Comparison of ENCODE assay signal across 29 cellular contexts in genomic region chr7:158997110-158997453, GRCh38.
DNase-seq lines count a peak whose midpoint lies in the region; ATAC-seq and TF ChIP-seq lines count a peak whose summit lies in the region.
"Had no signal": no experiment of that assay in that cellular context is flagged by ENCODE, and none has a peak within 500 bp of the region (broad histone marks: within the 10 kb centered on the region; RNA-seq: fewer than 3 reads in every experiment).

No MANE protein-coding gene starts in this region.

- H3K9me3 ChIP-seq in testis, result no peaks in the 10 kb centered on the region
- H3K9me3 ChIP-seq: transverse colon had no signal

- no peaks in the 10 kb centered on the region for H3K36me3 Mint-ChIP-seq in chondrocyte (ENCODE audit: low read depth)
- H3K36me3 Mint-ChIP-seq: stimulated activated effector memory CD8-positive, alpha-beta T cell treated with anti-CD3 and anti-CD28 coated beads, Interleukin-12 subunit alpha, Interleukin-12 subunit beta, amount 100 ng/mL, for 72 hours had no signal

- no peaks in the 10 kb centered on the region for H3K36me3 ChIP-seq in testis (ENCODE audit: low read depth, missing control alignments)
- H3K36me3 ChIP-seq: BLaER1 treated with 17β-estradiol and CSF1 and Interleukin-3, amounts not matched to agents 10 nM and 100 nM; transverse colon had no signal

- ATAC-seq in left ventricle myocardium superior (peak; percentile 27), HG02571 (IDR thresholded peaks at IDR 0.05; ENCODE audit: unreplicated experiment) (no peak)
- ATAC-seq: activated CD8-positive, alpha-beta T cell treated with anti-CD3 and anti-CD28 coated beads, Interleukin-2, amount 10 ng/mL, durations not matched to agents 7 days and 5 days; GM12878; stimulated activated effector memory CD8-positive, alpha-beta T cell treated with anti-CD3 and anti-CD28 coated beads, Interleukin-12 subunit alpha, Interleukin-12 subunit beta, amount 100 ng/mL, for 72 hours; T-cell had no signal

- H3K4me3 Mint-ChIP-seq in chondrocyte (ENCODE audit: unreplicated experiment), result peak overlapping the region; percentile 25
- H3K4me3 Mint-ChIP-seq: activated CD8-positive, alpha-beta T cell treated with anti-CD3 and anti-CD28 coated beads, Interleukin-2, amount 10 ng/mL, durations not matched to agents 7 days and 5 days; stimulated activated effector memory CD8-positive, alpha-beta T cell treated with anti-CD3 and anti-CD28 coated beads, Interleukin-12 subunit alpha, Interleukin-12 subunit beta, amount 100 ng/mL, for 72 hours; T-cell had no signal

- no peaks in the 10 kb centered on the region for H3K4me1 ChIP-seq in testis
- H3K4me1 ChIP-seq: transverse colon had no signal

- no peaks in the 10 kb centered on the region for H3K27me3 ChIP-seq in testis
- H3K27me3 ChIP-seq: BLaER1 treated with 17β-estradiol and CSF1 and Interleukin-3, amounts not matched to agents 10 nM and 100 nM had no signal

- DNase-seq in left ventricle myocardium superior, result no peak
- no peak for DNase-seq in cardiac septum (ENCODE audit: low spot score)
- DNase-seq in chondrocyte (ENCODE audit: low spot score), result no peak
- DNase-seq in iPS-NIHi11 (ENCODE audit: low spot score), result peak; percentile 25
- no peak for DNase-seq in testis
- DNase-seq in NCI-H69 (lab: John Stamatoyannopoulos, UW), result no peak
- DNase-seq in NCI-H226, result no peak
- DNase-seq: activated CD4-positive, alpha-beta T cell treated with anti-CD3 and anti-CD28 coated beads for 1 hour; activated CD8-positive, alpha-beta T cell treated with anti-CD3 and anti-CD28 coated beads, Interleukin-2, amount 10 ng/mL, durations not matched to agents 7 days and 5 days; activated gamma-delta T cell treated with Interleukin-2 at 50 U/mL for 16 hours; COR-L47; DND-41; effector CD8-positive, alpha-beta T cell; erythroblast; foreskin fibroblast; HCEC 1CT; hypothalamus; kidney glomerular epithelial cell; NCI-H1048; NCI-H2029 treated with DMSO at 0.1 percent for 48 hours; NCI-H446; occipital lobe; stimulated activated CD4-positive, alpha-beta T cell treated with anti-CD3 and anti-CD28 coated beads, Interleukin-2, amount 100 ng/mL, for 48 hours; T-cell; transverse colon had no signal

- TF ChIP-seq CTCF in chondrocyte (IDR thresholded peaks at IDR 0.05) (no peak), testis (IDR thresholded peaks at IDR 0.05) (no peak)

- no peak overlapping the region for H3K27ac ChIP-seq in testis
- H3K27ac ChIP-seq: BLaER1 treated with 17β-estradiol and CSF1 and Interleukin-3, amounts not matched to agents 10 nM and 100 nM; transverse colon had no signal

- no peak for TF ChIP-seq POLR2A in testis (IDR thresholded peaks at IDR 0.05)

- H3K27ac Mint-ChIP-seq in chondrocyte (ENCODE audit: unreplicated experiment), result no peak overlapping the region
- H3K27ac Mint-ChIP-seq: activated CD8-positive, alpha-beta T cell treated with anti-CD3 and anti-CD28 coated beads, Interleukin-2, amount 10 ng/mL, durations not matched to agents 7 days and 5 days; stimulated activated effector memory CD8-positive, alpha-beta T cell treated with anti-CD3 and anti-CD28 coated beads, Interleukin-12 subunit alpha, Interleukin-12 subunit beta, amount 100 ng/mL, for 72 hours; T-cell had no signal

- peaks cover 9% of the 10 kb centered on the region for H3K9me3 Mint-ChIP-seq in chondrocyte (ENCODE audit: low read depth)
- H3K9me3 Mint-ChIP-seq: stimulated activated effector memory CD8-positive, alpha-beta T cell treated with anti-CD3 and anti-CD28 coated beads, Interleukin-12 subunit alpha, Interleukin-12 subunit beta, amount 100 ng/mL, for 72 hours had no signal

- H3K4me3 ChIP-seq in testis, result peak overlapping the region; percentile 12 to 34
- H3K4me3 ChIP-seq: BLaER1 treated with 17β-estradiol and CSF1 and Interleukin-3, amounts not matched to agents 10 nM and 100 nM; GM12878 had no signal

- H3K4me1 Mint-ChIP-seq in chondrocyte (ENCODE audit: low read depth), result no peaks in the 10 kb centered on the region
- H3K4me1 Mint-ChIP-seq: stimulated activated effector memory CD8-positive, alpha-beta T cell treated with anti-CD3 and anti-CD28 coated beads, Interleukin-12 subunit alpha, Interleukin-12 subunit beta, amount 100 ng/mL, for 72 hours had no signal

- H3K27me3 Mint-ChIP-seq in chondrocyte (ENCODE audit: low read depth), result peaks cover 35% of the 10 kb centered on the region

- intact Hi-C loops in left ventricle myocardium superior (cut with micrococcal nuclease), result no loop called here
- intact Hi-C loops in cardiac septum (cut with DNase I), result no loop called here
- intact Hi-C loops in testis (cut with DNase I; ENCODE audit: low total_unique reads), result no loop called here

- WGBS in testis, 2 donors, result 14 to 29% methylated on average over 10 to 32 of the region's 32 CpGs
